1 cellular context compared by ENCODE assay signal in genomic region chr6:154537486-154537885, GRCh38.
TF ChIP-seq lines count a peak whose summit lies in the region.

No MANE protein-coding gene starts in this region.

TF ChIP-seq in H1, 55 proteins besides CTCF, POLR2A, EP300 and RAD21:
- TF ChIP-seq CEBPB (IDR thresholded peaks at IDR 0.05; ENCODE audit: low read depth, low read length) (no peak), MAFK (IDR thresholded peaks at IDR 0.05; ENCODE audit: low read depth, low read length) (no peak), ASH2L (IDR thresholded peaks at IDR 0.05; ENCODE audit: low read length) (no peak), FOSL1 (IDR thresholded peaks at IDR 0.05; ENCODE audit: insufficient read depth, low read depth, low read length) (no peak), GABPA (IDR thresholded peaks at IDR 0.05; ENCODE audit: borderline replicate concordance, insufficient read depth, low read length) (no peak), CHD1 (IDR thresholded peaks at IDR 0.05; ENCODE audit: low read depth, low read length) (no peak), CHD2 (IDR thresholded peaks at IDR 0.05; ENCODE audit: low read length) (no peak), SRF (IDR thresholded peaks at IDR 0.05; ENCODE audit: low read depth, low read length) (no peak), TCF12 (IDR thresholded peaks at IDR 0.05; ENCODE audit: low read depth, low read length) (no peak)
